9 cellular contexts compared by ENCODE assay signal in genomic region chr13:49540552-49540951, GRCh38. TPM values are rescaled to one million over a fixed set of nuclear protein-coding genes. Genes with fewer than 3 reads are reported as not detected.
DNase-seq lines count a peak whose midpoint lies in the region; ATAC-seq and TF ChIP-seq lines count a peak whose summit lies in the region.
"Had no signal": no experiment of that assay in that cellular context is flagged by ENCODE, and none has a peak within 500 bp of the region (broad histone marks: within the 10 kb centered on the region; RNA-seq: fewer than 3 reads in every experiment).

No MANE protein-coding gene starts in this region.

- peak overlapping the region; percentile 50 for H3K4me3 Mint-ChIP-seq in activated naive CD8-positive, alpha-beta T cell treated with anti-CD3 and anti-CD28 coated beads, Interleukin-2, amount 50 U/mL, for 24 hours

- ATAC-seq in HG03354 (IDR thresholded peaks at IDR 0.05; ENCODE audit: poor library complexity, severe bottlenecking, unreplicated experiment) (peak; percentile 47), left lung (no peak)
- ATAC-seq in activated naive CD8-positive, alpha-beta T cell treated with anti-CD3 and anti-CD28 coated beads, Interleukin-2, amount 50 U/mL, for 24 hours, result peak; percentile 28

- TF ChIP-seq CTCF in DOHH2 (IDR thresholded peaks at IDR 0.05; ENCODE audit: low read depth, low read length, poor library complexity, severe bottlenecking) (no peak), left lung (IDR thresholded peaks at IDR 0.05) (no peak), BE2C (IDR thresholded peaks at IDR 0.05; ENCODE audit: low read depth, low read length) (no peak)

- H3K9me3 ChIP-seq in DOHH2 (ENCODE audit: control insufficient read depth, insufficient read depth, low read length), result no peaks in the 10 kb centered on the region
- H3K9me3 ChIP-seq in left lung, result no peaks in the 10 kb centered on the region
- no peaks in the 10 kb centered on the region for H3K9me3 ChIP-seq in BE2C

- H3K27ac Mint-ChIP-seq in activated naive CD8-positive, alpha-beta T cell treated with anti-CD3 and anti-CD28 coated beads, Interleukin-2, amount 50 U/mL, for 24 hours, result peak overlapping the region; percentile 41

- no peaks in the 10 kb centered on the region for H3K27me3 Mint-ChIP-seq in activated naive CD8-positive, alpha-beta T cell treated with anti-CD3 and anti-CD28 coated beads, Interleukin-2, amount 50 U/mL, for 24 hours

- DNase-seq in activated naive CD8-positive, alpha-beta T cell treated with anti-CD3 and anti-CD28 coated beads, Interleukin-2, amount 50 U/mL, for 24 hours, result no peak
- DNase-seq in lung microvascular endothelial cell (ENCODE audit: low read depth in 2 of 2) (peak; percentile 67 to 86), posterior cingulate gyrus (no peak), GM03348 (ENCODE audit: low spot score) (no peak), left lung (no peak), BE2C (no peak)
- DNase-seq: NCI-H1048 had no signal

- peaks cover 41% of the 10 kb centered on the region for H3K4me1 ChIP-seq in DOHH2 (ENCODE audit: control insufficient read depth, low read length)
- H3K4me1 ChIP-seq in left lung, result peaks cover 0 to 15% of the 10 kb centered on the region in 2 donors
- no peaks in the 10 kb centered on the region for H3K4me1 ChIP-seq in BE2C

- H3K4me3 ChIP-seq in DOHH2 (ENCODE audit: low read length) (peak overlapping the region; percentile 19), left lung (no peak overlapping the region), BE2C (ENCODE audit: low read depth, low read length) (no peak overlapping the region)

- intact Hi-C loops in posterior cingulate gyrus (cut with DNase I), result no loop called here
- intact Hi-C loops in left lung (cut with DNase I), result no loop called here

- peaks cover 3% of the 10 kb centered on the region; the same call in 1 of the 2 replicates for H3F3A ChIP-seq in DOHH2 (ENCODE audit: control insufficient read depth, insufficient read depth)

- H3K27ac ChIP-seq in DOHH2 (ENCODE audit: low read depth, low read length) (peak overlapping the region; percentile 49), left lung (peak overlapping the region in 1 of 2 donors; percentile 48)

- no peaks in the 10 kb centered on the region for H3K9me3 Mint-ChIP-seq in activated naive CD8-positive, alpha-beta T cell treated with anti-CD3 and anti-CD28 coated beads, Interleukin-2, amount 50 U/mL, for 24 hours

- no peaks in the 10 kb centered on the region for H3K27me3 ChIP-seq in DOHH2 (ENCODE audit: control insufficient read depth, low read length)
- H3K27me3 ChIP-seq in left lung, result no peaks in the 10 kb centered on the region
- H3K27me3 ChIP-seq in BE2C, result no peaks in the 10 kb centered on the region

- no peaks in the 10 kb centered on the region for H3K9me2 ChIP-seq in DOHH2 (replicated peaks; ENCODE audit: control insufficient read depth, low read length)

- peaks cover 25% of the 10 kb centered on the region for H3K36me3 Mint-ChIP-seq in activated naive CD8-positive, alpha-beta T cell treated with anti-CD3 and anti-CD28 coated beads, Interleukin-2, amount 50 U/mL, for 24 hours (ENCODE audit: low read depth)

- peaks cover 22% of the 10 kb centered on the region for H3K4me1 Mint-ChIP-seq in activated naive CD8-positive, alpha-beta T cell treated with anti-CD3 and anti-CD28 coated beads, Interleukin-2, amount 50 U/mL, for 24 hours

- peak overlapping the region; percentile 42 for H3K4me2 ChIP-seq in DOHH2 (ENCODE audit: low read length)

- H3K79me2 ChIP-seq in DOHH2 (ENCODE audit: control insufficient read depth, low read length), result no peaks in the 10 kb centered on the region

- no peaks in the 10 kb centered on the region for H4K20me1 ChIP-seq in DOHH2 (ENCODE audit: control insufficient read depth, insufficient read depth, low read depth, low read length)

- H3K36me3 ChIP-seq in DOHH2 (ENCODE audit: control insufficient read depth, low read length) (peaks cover 53% of the 10 kb centered on the region), left lung (peaks cover 0 to 54% of the 10 kb centered on the region in 2 donors), BE2C (peaks cover 26% of the 10 kb centered on the region)

RNA-seq across cellular contexts. Expression of gene PHF11, which starts 44.8 kb away (rescaled TPM):
- total RNA-seq in lung microvascular endothelial cell, result 7.3 and 8.1 TPM in 2 replicates
- total RNA-seq in left lung, result 10 to 100 TPM; 42.9 to 55.5 TPM
- 0.90 TPM for polyA plus RNA-seq in BE2C (2012; ENCODE audit: insufficient read depth, insufficient read length, low read depth)

RNA-seq across cellular contexts. Expression of gene RCBTB1, which starts 44.8 kb away (rescaled TPM):
- 21.1 and 24.4 TPM in 2 replicates for total RNA-seq in lung microvascular endothelial cell
- 10 to 100 TPM; 24.1 to 25.4 TPM for total RNA-seq in left lung
- 13.7 TPM for polyA plus RNA-seq in BE2C (2012; ENCODE audit: insufficient read depth, insufficient read length, low read depth)

Comparison
In these comparisons a context has a peak if more than half of its experiments do, and no peak if none do; other contexts are left out.
1. DNase-seq: peak in lung microvascular endothelial cell (2 of 2); none in activated naive CD8-positive, alpha-beta T cell treated with anti-CD3 and anti-CD28 coated beads, Interleukin-2, amount 50 U/mL, for 24 hours (single experiment), posterior cingulate gyrus (0 of 10), GM03348 (single experiment), left lung (0 of 2) and BE2C (single experiment).